ENCODE assay signal across 8 cellular contexts in genomic region chr2:26346454-26347053, GRCh38. TPM values are rescaled to one million over a fixed set of nuclear protein-coding genes. Genes with fewer than 3 reads are reported as not detected.
A peak's percentile ranks its signal among the peaks of the same experiment; 100 is the strongest.
DNase-seq lines count a peak whose midpoint lies in the region; ATAC-seq and TF ChIP-seq lines count a peak whose summit lies in the region.

Gene ADGRF3, minus strand, starts transcription at chr2:26346789. Its CDS starts 555 bp downstream, at chr2:26346234.

- no peaks in the 10 kb centered on the region for H3K9me2 ChIP-seq in SK-N-SH

- H3K4me3 Mint-ChIP-seq in activated naive CD4-positive, alpha-beta T cell treated with anti-CD3 and anti-CD28 coated beads, Interleukin-2, amount 50 U/mL, for 24 hours, result peak within 1 kb of the TSS; percentile 96

- H3K27me3 ChIP-seq in SK-N-SH (ENCODE audit: insufficient read depth) (no peaks in the 10 kb centered on the region), parathyroid adenoma (ENCODE audit: control insufficient read depth, insufficient read depth, low read length) (no peaks in the 10 kb centered on the region), tibial nerve (no peaks in the 10 kb centered on the region)

- peaks cover 5% of the 10 kb centered on the region for H3K36me3 Mint-ChIP-seq in activated naive CD4-positive, alpha-beta T cell treated with anti-CD3 and anti-CD28 coated beads, Interleukin-2, amount 50 U/mL, for 24 hours

- peaks cover 74% of the 10 kb centered on the region for H3K79me2 ChIP-seq in SK-N-SH (ENCODE audit: insufficient read depth)
- H3K79me2 ChIP-seq in parathyroid adenoma, result peaks cover 31% of the 10 kb centered on the region

- peaks cover 15% of the 10 kb centered on the region for H3F3A ChIP-seq in SK-N-SH (replicated peaks; ENCODE audit: insufficient read depth)

- peaks cover 10 to 23% of the 10 kb centered on the region in 2 experiments; a peak in 3 of 4 replicates for H3K4me1 ChIP-seq in SK-N-SH (ENCODE audit: control insufficient read depth in 1 of 2, insufficient read depth in 2 of 2, low read depth in 1 of 2, low read length in 1 of 2)
- peaks cover 7% of the 10 kb centered on the region for H3K4me1 ChIP-seq in parathyroid adenoma
- peaks cover 0 to 31% (median 23%) of the 10 kb centered on the region in 4 donors for H3K4me1 ChIP-seq in tibial nerve

- H3K9me3 ChIP-seq in SK-N-SH, result no peaks in the 10 kb centered on the region
- no peaks in the 10 kb centered on the region for H3K9me3 ChIP-seq in parathyroid adenoma (ENCODE audit: control insufficient read depth, low read length)
- H3K9me3 ChIP-seq in tibial nerve, result no peaks in the 10 kb centered on the region

- DNase-seq in Daoy (ENCODE audit: low read depth), result peak; percentile 64
- DNase-seq in LHCN-M2 (ENCODE audit: low read depth), result peak; percentile 38
- DNase-seq in SK-N-SH, result peak; percentile 70
- peak; percentile 70 for DNase-seq in Right ventricle myocardium superior
- peak in 1 of 2 donors; percentile 19 for DNase-seq in tibial nerve (ENCODE audit: low spot score in 2 of 2)

- H3K4me2 ChIP-seq in SK-N-SH, result peak within 1 kb of the TSS; percentile 89
- H3K4me2 ChIP-seq in parathyroid adenoma (ENCODE audit: low read length), result peak within 1 kb of the TSS; percentile 69

- H3K9ac ChIP-seq in SK-N-SH, result peak within 1 kb of the TSS; percentile 80
- H3K9ac ChIP-seq in parathyroid adenoma, result peak within 1 kb of the TSS; percentile 47

- no peaks in the 10 kb centered on the region for H3K9me3 Mint-ChIP-seq in activated naive CD4-positive, alpha-beta T cell treated with anti-CD3 and anti-CD28 coated beads, Interleukin-2, amount 50 U/mL, for 24 hours

- H3K27ac Mint-ChIP-seq in activated naive CD4-positive, alpha-beta T cell treated with anti-CD3 and anti-CD28 coated beads, Interleukin-2, amount 50 U/mL, for 24 hours, result peak within 1 kb of the TSS; percentile 96

- TF ChIP-seq EP300 in SK-N-SH (IDR thresholded peaks at IDR 0.05; ENCODE audit: borderline replicate concordance in 1 of 2, low read depth in 1 of 2, low read length in 1 of 2) (no peak), tibial nerve (IDR thresholded peaks at IDR 0.05) (no peak)

- TF ChIP-seq POLR2A in tibial nerve (IDR thresholded peaks at IDR 0.05), result no peak

- H4K20me1 ChIP-seq in SK-N-SH (ENCODE audit: insufficient read depth), result no peaks in the 10 kb centered on the region; the same call in 1 of the 2 replicates

- H3K4me3 ChIP-seq in SK-N-SH (ENCODE audit: low read depth in 2 of 2, low read length in 1 of 2) (peak within 1 kb of the TSS; percentile 90 to 95), parathyroid adenoma (ENCODE audit: low read depth, low read length) (peak within 1 kb of the TSS; percentile 76), tibial nerve (peak within 1 kb of the TSS; percentile 59 to 96 (median 81))

- under 1% methylated on average over 28 of the region's 28 CpGs for WGBS in SK-N-SH (ENCODE audit: low lambda C conversion rate)
- 0 to 1% methylated on average over 28 of the region's 28 CpGs for WGBS in tibial nerve, 2 donors

- H2AFZ ChIP-seq in SK-N-SH (ENCODE audit: low read depth), result peak within 1 kb of the TSS; percentile 80
- peak within 1 kb of the TSS; percentile 97 for H2AFZ ChIP-seq in parathyroid adenoma

- H3K27ac ChIP-seq in SK-N-SH (ENCODE audit: low read depth in 2 of 2, low read length in 1 of 2), result peak within 1 kb of the TSS; percentile 87 to 95
- H3K27ac ChIP-seq in parathyroid adenoma, result peak within 1 kb of the TSS; percentile 90
- H3K27ac ChIP-seq in tibial nerve, result peak within 1 kb of the TSS; percentile 74 to 97 (median 92)

- POLR2A ChIA-PET in SK-N-SH (lab: Yijun Ruan, JAX), result interaction anchor here (0.9 to 1.0 kb wide), 2 partner anchors 49 to 51 kb away, joined by 3 to 4 read pairs; no protein-coding TSS in a partner anchor

- CTCF ChIA-PET in SK-N-SH (lab: Yijun Ruan, JAX), result interaction anchor here (0.7 to 2.5 kb wide), 8 partner anchors 10 to 400 kb away, joined by 3 to 16 read pairs (median 4); no protein-coding TSS in a partner anchor

- TF ChIP-seq CTCF in SK-N-SH (IDR thresholded peaks at IDR 0.05) (no peak), parathyroid adenoma (IDR thresholded peaks at IDR 0.05) (no peak), tibial nerve (IDR thresholded peaks at IDR 0.05) (no peak)

- no peaks in the 10 kb centered on the region for H3K27me3 Mint-ChIP-seq in activated naive CD4-positive, alpha-beta T cell treated with anti-CD3 and anti-CD28 coated beads, Interleukin-2, amount 50 U/mL, for 24 hours

- ATAC-seq in Right ventricle myocardium superior (ENCODE audit: poor library complexity) (peak; percentile 59), GM21786 (IDR thresholded peaks at IDR 0.05; ENCODE audit: unreplicated experiment) (no peak)

- intact Hi-C loops in Right ventricle myocardium superior (cut with DNase I), result no loop called here

- H3K36me3 ChIP-seq in SK-N-SH (replicated peaks in 1 of 2; ENCODE audit: control insufficient read depth in 1 of 2, insufficient read depth in 2 of 2, low read length in 1 of 2) (no peaks in the 10 kb centered on the region), parathyroid adenoma (ENCODE audit: control insufficient read depth, insufficient read depth, low read length) (no peaks in the 10 kb centered on the region), tibial nerve (no peaks in the 10 kb centered on the region)

- H3K4me1 Mint-ChIP-seq in activated naive CD4-positive, alpha-beta T cell treated with anti-CD3 and anti-CD28 coated beads, Interleukin-2, amount 50 U/mL, for 24 hours, result peaks cover 41% of the 10 kb centered on the region

- TF ChIP-seq RAD21 in SK-N-SH (IDR thresholded peaks at IDR 0.05; ENCODE audit: low read length), result no peak; the same call in 1 of the 2 replicates

TF ChIP-seq in SK-N-SH, 30 proteins besides CTCF, POLR2A, EP300 and RAD21:
- TF ChIP-seq MXI1 (IDR thresholded peaks at IDR 0.05; ENCODE audit: low read depth, low read length) (peak; percentile 39; the same call in 1 of the 2 replicates), MAX (IDR thresholded peaks at IDR 0.05; ENCODE audit: low read depth) (no peak), TAF1 (IDR thresholded peaks at IDR 0.05; ENCODE audit: borderline replicate concordance, low read depth, low read length) (peak; percentile 29; the same call in 1 of the 2 replicates), CHD2 (IDR thresholded peaks at IDR 0.05; ENCODE audit: low read length, partially characterized antibody) (peak; percentile 11)

RNA-seq across cellular contexts. Expression of gene ADGRF3, which starts in this region (rescaled TPM):
- 0.06 TPM in 1 of 2 replicates, not detected in the other for total RNA-seq in Daoy (2014; rRNA removed; shearing (Covaris generic))
- total RNA-seq in LHCN-M2 (2014; rRNA removed) (0.11 TPM in 1 of 2 replicates, not detected in the other), Right ventricle myocardium superior (0.56 TPM), tibial nerve (under 1 TPM in 1 of 4 donors, not detected in 3; under 0.01 TPM)
- 0.09 TPM for polyA plus RNA-seq in LHCN-M2 (2012)
- 0.10 and 0.31 TPM in 2 replicates for polyA plus RNA-seq in SK-N-SH (2012; rRNA removed)
- polyA plus RNA-seq in SK-N-SH (2012; cell fraction: cytosol; rRNA removed), result 0.03 and 0.04 TPM in 2 replicates
- 0.69 and 1.8 TPM in 2 replicates for polyA plus RNA-seq in SK-N-SH (2012; cell fraction: nucleus; rRNA removed)

Comparison
In these comparisons a context has a peak if more than half of its experiments do, and no peak if none do; other contexts are left out.
1. Peak in DNase-seq in Daoy; RNA of the gene not detected or under 1 TPM.
2. Peak in DNase-seq in LHCN-M2; RNA of the gene not detected or under 1 TPM.
3. Peak in DNase-seq and ATAC-seq in Right ventricle myocardium superior; RNA of the gene not detected or under 1 TPM.